In genomic region chr10:72654720-72655119, GRCh38 we compare ENCODE assay signal across 18 cellular contexts.
"Had no signal": no experiment of that assay in that cellular context is flagged by ENCODE, and none has a peak within 500 bp of the region (broad histone marks: within the 10 kb centered on the region; RNA-seq: fewer than 3 reads in every experiment).

No MANE protein-coding gene starts in this region.

- H3K4me3 ChIP-seq: coronary artery, dorsolateral prefrontal cortex, esophagus squamous epithelium, gastroesophageal sphincter, heart left ventricle, hepatocyte, left lung, lower lobe of right lung had no signal

- H3K36me3 ChIP-seq: esophagus squamous epithelium, gastroesophageal sphincter, heart left ventricle, left lung, lower lobe of right lung had no signal

- DNase-seq: dermis blood vessel endothelial cell; dorsolateral prefrontal cortex; effector CD4-positive, alpha-beta T cell; effector memory CD4-positive, alpha-beta T cell; esophagus squamous epithelium; foreskin fibroblast; heart left ventricle; hypothalamus; immature natural killer cell; left cardiac atrium; left lung; left ventricle myocardium superior; lower lobe of right lung; mesenchymal stem cell had no signal

- H2AFZ ChIP-seq: hepatocyte had no signal

- H3K27me3 ChIP-seq: dorsolateral prefrontal cortex, esophagus squamous epithelium, gastroesophageal sphincter, heart left ventricle, hepatocyte, left lung had no signal

- H3K27ac Mint-ChIP-seq: immature natural killer cell, mesothelial cell of epicardium had no signal

- H3K36me3 Mint-ChIP-seq: immature natural killer cell, mesothelial cell of epicardium had no signal

- H3K4me1 ChIP-seq: esophagus squamous epithelium, gastroesophageal sphincter, left lung, lower lobe of right lung had no signal

- H3K79me2 ChIP-seq: hepatocyte had no signal

- H3K9me3 Mint-ChIP-seq: immature natural killer cell, mesothelial cell of epicardium had no signal

- ATAC-seq: gastroesophageal sphincter, heart left ventricle, left cardiac atrium, left lung, left ventricle myocardium superior, lower lobe of right lung had no signal

- H3K27ac ChIP-seq: coronary artery, dorsolateral prefrontal cortex, gastroesophageal sphincter, heart left ventricle, hepatocyte, left lung, lower lobe of right lung had no signal

- H3K4me2 ChIP-seq: hepatocyte had no signal

- H3K4me3 Mint-ChIP-seq: immature natural killer cell, mesothelial cell of epicardium had no signal

- H3K4me1 Mint-ChIP-seq: immature natural killer cell, mesothelial cell of epicardium had no signal
